In genomic region chr20:47456952-47457724, GRCh38 we compare ENCODE assay signal across 12 cellular contexts. TPM values are rescaled to one million over a fixed set of nuclear protein-coding genes. Genes with fewer than 3 reads are reported as not detected.
A peak's percentile ranks its signal among the peaks of the same experiment; 100 is the strongest.
DNase-seq lines count a peak whose midpoint lies in the region; ATAC-seq and TF ChIP-seq lines count a peak whose summit lies in the region.
"Had no signal": no experiment of that assay in that cellular context is flagged by ENCODE, and none has a peak within 500 bp of the region (broad histone marks: within the 10 kb centered on the region; RNA-seq: fewer than 3 reads in every experiment).

No MANE protein-coding gene starts in this region.

- DNase-seq in GM04503 (ENCODE audit: low read depth) (peak; percentile 65), fibroblast of lung (ENCODE audit: low read depth in 2 of 2) (peak; percentile 23 to 90), pons (ENCODE audit: low spot score) (no peak), cardiac septum (ENCODE audit: low spot score) (no peak)
- DNase-seq in T-helper 2 cell treated with Interferon-gamma antibody and Interleukin-4, amounts not matched to agents 5 μg/mL and 100 μg/mL, for 36 hours (ENCODE audit: low spot score): peak; percentile 54
- no peak for DNase-seq in effector memory CD8-positive, alpha-beta T cell
- DNase-seq: Caco-2, kidney glomerular epithelial cell had no signal

- H3K4me2 ChIP-seq in fibroblast of lung (ENCODE audit: extremely low read depth, insufficient read depth, low read length): no peak overlapping the region

- H2AFZ ChIP-seq in ACC112 (ENCODE audit: low read length, unreplicated experiment): no peak overlapping the region
- no peak overlapping the region for H2AFZ ChIP-seq in fibroblast of lung (ENCODE audit: low read length)

- no peaks in the 10 kb centered on the region for H4K20me1 ChIP-seq in fibroblast of lung (ENCODE audit: control insufficient read depth, extremely low read depth, insufficient read depth, low read length)

- intact Hi-C loops in cardiac septum (cut with DNase I): no loop called here

- H3K4me3 ChIP-seq in ACC112 (ENCODE audit: low read depth, low read length): no peak overlapping the region
- no peak overlapping the region for H3K4me3 ChIP-seq in fibroblast of lung (replicated peaks in 1 of 4; ENCODE audit: control extremely low read depth in 1 of 4, insufficient read depth in 1 of 4, low read depth in 3 of 4, low read length in 4 of 4)
- H3K4me3 ChIP-seq: HAP-1 had no signal

- H3K4me1 Mint-ChIP-seq in T-helper 2 cell treated with Interferon-gamma antibody and Interleukin-4, amounts not matched to agents 5 μg/mL and 100 μg/mL, for 36 hours (ENCODE audit: low read depth): peaks cover 35% of the 10 kb centered on the region
- H3K4me1 Mint-ChIP-seq in effector memory CD8-positive, alpha-beta T cell (ENCODE audit: low read depth in 2 of 2): peaks cover 0 to 2% of the 10 kb centered on the region in 2 donors

- peaks cover 24% of the 10 kb centered on the region for H3K4me1 ChIP-seq in ACC112 (ENCODE audit: control insufficient read depth, insufficient read depth, low read length, unreplicated experiment)
- no peaks in the 10 kb centered on the region for H3K4me1 ChIP-seq in fibroblast of lung (ENCODE audit: control insufficient read depth, extremely low read depth, insufficient read depth, low read length)
- H3K4me1 ChIP-seq: HAP-1 had no signal

- TF ChIP-seq CTCF in fibroblast of lung (conservative IDR thresholded peaks at IDR 0.05 in 1 of 2, IDR thresholded peaks at IDR 0.05 in 1 of 2; ENCODE audit: low read depth in 1 of 2, low read length in 2 of 2): no peak

- H3K9ac ChIP-seq in fibroblast of lung (ENCODE audit: insufficient read depth, low read length): no peak overlapping the region

- no peaks in the 10 kb centered on the region for H3K9me3 ChIP-seq in fibroblast of lung (ENCODE audit: control insufficient read depth, insufficient read depth, low read depth, low read length)
- H3K9me3 ChIP-seq: Caco-2, HAP-1, neutrophil had no signal

- no peaks in the 10 kb centered on the region for H3K27me3 Mint-ChIP-seq in T-helper 2 cell treated with Interferon-gamma antibody and Interleukin-4, amounts not matched to agents 5 μg/mL and 100 μg/mL, for 36 hours (ENCODE audit: low read depth)
- H3K27me3 Mint-ChIP-seq in effector memory CD8-positive, alpha-beta T cell: no peaks in the 10 kb centered on the region

- no peak for ATAC-seq in HG02852 (IDR thresholded peaks at IDR 0.05; ENCODE audit: unreplicated experiment)
- ATAC-seq in effector memory CD8-positive, alpha-beta T cell (replicated peaks): no peak

- peak overlapping the region; percentile 3 for H3K4me3 Mint-ChIP-seq in T-helper 2 cell treated with Interferon-gamma antibody and Interleukin-4, amounts not matched to agents 5 μg/mL and 100 μg/mL, for 36 hours
- no peak overlapping the region for H3K4me3 Mint-ChIP-seq in effector memory CD8-positive, alpha-beta T cell

- peaks cover 4% of the 10 kb centered on the region for H3K9me3 Mint-ChIP-seq in T-helper 2 cell treated with Interferon-gamma antibody and Interleukin-4, amounts not matched to agents 5 μg/mL and 100 μg/mL, for 36 hours
- no peaks in the 10 kb centered on the region for H3K9me3 Mint-ChIP-seq in effector memory CD8-positive, alpha-beta T cell

- no peak overlapping the region for H3K27ac Mint-ChIP-seq in T-helper 2 cell treated with Interferon-gamma antibody and Interleukin-4, amounts not matched to agents 5 μg/mL and 100 μg/mL, for 36 hours
- no peak overlapping the region for H3K27ac Mint-ChIP-seq in effector memory CD8-positive, alpha-beta T cell

- H3K27ac ChIP-seq in ACC112 (ENCODE audit: low read depth, low read length): peak overlapping the region; percentile 30; the same call in 1 of the 2 replicates
- no peak overlapping the region for H3K27ac ChIP-seq in fibroblast of lung (ENCODE audit: insufficient read depth, low read length)
- H3K27ac ChIP-seq: neutrophil had no signal

- H3K79me2 ChIP-seq in ACC112 (ENCODE audit: control insufficient read depth, insufficient read depth, low read length, unreplicated experiment) (no peaks in the 10 kb centered on the region), fibroblast of lung (ENCODE audit: control insufficient read depth, insufficient read depth, low read length) (no peaks in the 10 kb centered on the region)

- H3K36me3 ChIP-seq in ACC112 (ENCODE audit: insufficient read depth, low read length) (no peaks in the 10 kb centered on the region), fibroblast of lung (ENCODE audit: control insufficient read depth, insufficient read depth, low read length) (no peaks in the 10 kb centered on the region)
- H3K36me3 ChIP-seq: HAP-1, neutrophil had no signal

- no peaks in the 10 kb centered on the region for H3K36me3 Mint-ChIP-seq in T-helper 2 cell treated with Interferon-gamma antibody and Interleukin-4, amounts not matched to agents 5 μg/mL and 100 μg/mL, for 36 hours (ENCODE audit: low read depth)
- no peaks in the 10 kb centered on the region for H3K36me3 Mint-ChIP-seq in effector memory CD8-positive, alpha-beta T cell (ENCODE audit: insufficient read depth)

- H3K27me3 ChIP-seq in ACC112 (ENCODE audit: insufficient read depth, low read length): no peaks in the 10 kb centered on the region
- H3K27me3 ChIP-seq in fibroblast of lung (ENCODE audit: control insufficient read depth, insufficient read depth, low read length): no peaks in the 10 kb centered on the region
- H3K27me3 ChIP-seq: neutrophil had no signal

RNA-seq across cellular contexts. Expression of gene NCOA3, which starts 44.5 kb away (rescaled TPM):
- total RNA-seq in fibroblast of lung (19.8 and 23.1 TPM in 2 replicates), cardiac septum (18.6 TPM)
- polyA plus RNA-seq in fibroblast of lung: 17.1 and 22.3 TPM in 2 replicates
- polyA plus RNA-seq in fibroblast of lung (2012): 8.4 and 11.4 TPM in 2 replicates
- polyA minus RNA-seq in fibroblast of lung (ENCODE audit: low replicate concordance): 16.8 and 18.7 TPM in 2 replicates

Comparison
In these comparisons a context has a peak if more than half of its experiments do, and no peak if none do; other contexts are left out.
1. DNase-seq: peak in GM04503 (single experiment), T-helper 2 cell treated with Interferon-gamma antibody and Interleukin-4, amounts not matched to agents 5 μg/mL and 100 μg/mL, for 36 hours (single experiment) and fibroblast of lung (2 of 2); none in pons (single experiment), cardiac septum (single experiment) and effector memory CD8-positive, alpha-beta T cell (0 of 3).